In the genomic region with DNA sequence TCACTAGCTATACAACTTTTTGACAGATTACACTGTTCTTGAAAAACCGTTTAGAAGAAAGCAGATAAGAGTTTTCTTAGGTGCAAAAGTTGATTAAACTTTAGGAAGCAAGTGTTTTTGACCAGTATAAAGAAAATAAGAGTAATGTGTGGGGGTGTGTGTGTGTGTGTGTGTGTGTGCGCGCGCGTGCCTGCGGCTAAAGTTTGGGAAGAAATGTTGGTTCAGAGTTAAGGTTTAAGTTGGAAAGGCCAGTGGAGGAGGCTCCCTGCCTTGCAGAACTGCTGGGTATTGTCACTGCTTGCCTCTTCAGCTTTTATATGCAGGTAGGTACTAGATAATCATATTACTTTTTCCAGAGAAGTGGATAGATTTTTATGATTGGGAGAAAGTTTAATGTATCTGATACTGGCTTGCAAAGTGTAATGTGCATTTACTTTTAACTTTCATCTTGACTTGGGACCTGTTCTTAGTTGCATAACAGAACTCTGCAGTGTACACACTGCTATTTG, we compare ENCODE assay signal across 8 cellular contexts. TPM values are rescaled to one million over a fixed set of nuclear protein-coding genes. Genes with fewer than 3 reads are reported as not detected.
DNase-seq lines count a peak whose midpoint lies in the region; ATAC-seq and TF ChIP-seq lines count a peak whose summit lies in the region.

No MANE protein-coding gene starts in this region.

- TF ChIP-seq POLR2A in NB4 (IDR thresholded peaks at IDR 0.05; ENCODE audit: extremely low read depth, insufficient read length): no peak

- no peaks in the 10 kb centered on the region for H3K27me3 Mint-ChIP-seq in CD4-positive, alpha-beta T cell

- peaks cover 19% of the 10 kb centered on the region for H3K4me1 ChIP-seq in neuron (ENCODE audit: insufficient read depth, low read length)

- H3K4me3 Mint-ChIP-seq in CD4-positive, alpha-beta T cell: peak overlapping the region; percentile 89

- ATAC-seq in CD4-positive, alpha-beta T cell (ENCODE audit: poor library complexity): no peak
- no peak for ATAC-seq in GM18861 (IDR thresholded peaks at IDR 0.05; ENCODE audit: unreplicated experiment)

- no peaks in the 10 kb centered on the region for H3K9me3 Mint-ChIP-seq in CD4-positive, alpha-beta T cell

- H3K4me1 Mint-ChIP-seq in CD4-positive, alpha-beta T cell (ENCODE audit: low read depth): peaks cover 66% of the 10 kb centered on the region

- TF ChIP-seq CTCF in CD4-positive, alpha-beta T cell (IDR thresholded peaks at IDR 0.05): no peak
- TF ChIP-seq CTCF in NB4 (IDR thresholded peaks at IDR 0.05; ENCODE audit: low read depth, low read length): no peak

- peak overlapping the region; percentile 73 for H3K27ac Mint-ChIP-seq in CD4-positive, alpha-beta T cell

- H3K36me3 ChIP-seq in neuron (ENCODE audit: insufficient read depth, low read length): no peaks in the 10 kb centered on the region

- peak overlapping the region; percentile 15 for H2AFZ ChIP-seq in neuron (ENCODE audit: low read depth, low read length)

- H3K36me3 Mint-ChIP-seq in CD4-positive, alpha-beta T cell (ENCODE audit: low read depth): peaks cover 31% of the 10 kb centered on the region

- no peaks in the 10 kb centered on the region for H3K27me3 ChIP-seq in CD4-positive, alpha-beta T cell (ENCODE audit: control insufficient read depth, insufficient read depth, low read length)
- no peaks in the 10 kb centered on the region for H3K27me3 ChIP-seq in neuron (ENCODE audit: insufficient read depth, low read length)

- H3K27ac ChIP-seq in CD4-positive, alpha-beta T cell (ENCODE audit: low read depth, low read length): no peak overlapping the region

- POLR2A ChIA-PET in CD4-positive, alpha-beta T cell (lab: Charles Lee): interaction anchor here (2.2 to 3.7 kb wide), 10 partner anchors 8 to 95 kb away, joined by 4 to 41 read pairs (median 26); no protein-coding TSS in a partner anchor

- intact Hi-C loops in CD4-positive, alpha-beta T cell (cut with DNase I, micrococcal nuclease): loop anchor here (5.0 to 10.0 kb wide), 3 partner anchors 35 to 65 kb away; no protein-coding TSS in a partner anchor

- DNase-seq in CD4-positive, alpha-beta T cell: no peak
- DNase-seq in NB4 (ENCODE audit: low read depth) (peak; percentile 21), dermis blood vessel endothelial cell (peak; percentile 26), DMS 273 (lab: John Stamatoyannopoulos, UW; ENCODE audit: unreplicated experiment) (no peak), activated gamma-delta T cell (lab: John Stamatoyannopoulos, UW) (no peak)
- DNase-seq in stimulated activated CD4-positive, alpha-beta T cell treated with anti-CD3 and anti-CD28 coated beads, Interleukin-1b, Interleukin-23, amount 100 ng/mL, for 48 hours: no peak

- H3K4me3 ChIP-seq in NB4 (ENCODE audit: low read depth, low read length) (peak overlapping the region; percentile 95), neuron (ENCODE audit: low read length) (peak overlapping the region; percentile 60)

- CTCF ChIA-PET in CD4-positive, alpha-beta T cell (lab: Charles Lee): interaction anchor here (1.3 to 3.2 kb wide), 3 partner anchors 20 to 69 kb away, joined by 4 to 19 read pairs (median 6); no protein-coding TSS in a partner anchor

- H3K9me3 ChIP-seq in CD4-positive, alpha-beta T cell (ENCODE audit: control insufficient read depth, low read length): peaks cover 9% of the 10 kb centered on the region
- peaks cover 1% of the 10 kb centered on the region for H3K9me3 ChIP-seq in neuron (ENCODE audit: low read length)

RNA-seq across cellular contexts. Expression of gene PIK3R1, which starts 2.0 kb away (rescaled TPM):
- total RNA-seq in CD4-positive, alpha-beta T cell: 100 to 1,000 TPM; 455 to 459 TPM
- total RNA-seq in dermis blood vessel endothelial cell: 18.4 and 19.5 TPM in 2 replicates

Comparison
In these comparisons a context has a peak if more than half of its experiments do, and no peak if none do; other contexts are left out.
1. DNase-seq: peak in NB4 (single experiment) and dermis blood vessel endothelial cell (single experiment); none in CD4-positive, alpha-beta T cell (0 of 10), DMS 273 (single experiment), stimulated activated CD4-positive, alpha-beta T cell treated with anti-CD3 and anti-CD28 coated beads, Interleukin-1b, Interleukin-23, amount 100 ng/mL, for 48 hours (single experiment) and activated gamma-delta T cell (single experiment).
2. RNA of gene PIK3R1, which starts 2.0 kb away (total RNA-seq): 455 to 459 TPM in CD4-positive, alpha-beta T cell; 18.4 to 19.5 TPM in dermis blood vessel endothelial cell; every median in the first group is over 10 times any median in the second.